Comparison of ENCODE assay signal across 11 cellular contexts in genomic region chr22:27213291-27213690, GRCh38.
DNase-seq lines count a peak whose midpoint lies in the region; ATAC-seq and TF ChIP-seq lines count a peak whose summit lies in the region.
"Had no signal": no experiment of that assay in that cellular context is flagged by ENCODE, and none has a peak within 500 bp of the region (broad histone marks: within the 10 kb centered on the region; RNA-seq: fewer than 3 reads in every experiment).

No MANE protein-coding gene starts in this region.

- TF ChIP-seq POLR2A in heart left ventricle (IDR thresholded peaks at IDR 0.05) (no peak), esophagus squamous epithelium (IDR thresholded peaks at IDR 0.05) (no peak)

- H3K36me3 ChIP-seq in heart left ventricle, result no peaks in the 10 kb centered on the region
- H3K36me3 ChIP-seq in esophagus squamous epithelium, result no peaks in the 10 kb centered on the region
- H3K36me3 ChIP-seq in psoas muscle (ENCODE audit: insufficient read depth in 1 of 2, low read depth in 1 of 2), result no peaks in the 10 kb centered on the region
- no peaks in the 10 kb centered on the region for H3K36me3 ChIP-seq in aorta (ENCODE audit: control insufficient read depth in 1 of 2, insufficient read depth in 2 of 2, low read length in 1 of 2)

- ATAC-seq in heart left ventricle (no peak), Right ventricle myocardium inferior (no peak), psoas muscle (no peak), aorta (ENCODE audit: low FRiP score) (peak; percentile 4), foreskin keratinocyte (no peak)

- no peak for TF ChIP-seq CTCF in heart left ventricle (IDR thresholded peaks at IDR 0.05)
- no peak for TF ChIP-seq CTCF in esophagus squamous epithelium (IDR thresholded peaks at IDR 0.05)
- TF ChIP-seq CTCF in psoas muscle (IDR thresholded peaks at IDR 0.05), result no peak
- no peak for TF ChIP-seq CTCF in foreskin keratinocyte (conservative IDR thresholded peaks at IDR 0.05)

- peaks cover 0 to 13% (median 0%) of the 10 kb centered on the region in 12 donors for H3K9me3 ChIP-seq in heart left ventricle
- H3K9me3 ChIP-seq in esophagus squamous epithelium, result no peaks in the 10 kb centered on the region
- H3K9me3 ChIP-seq in psoas muscle, result no peaks in the 10 kb centered on the region
- no peaks in the 10 kb centered on the region for H3K9me3 ChIP-seq in aorta (ENCODE audit: control insufficient read depth, low read length)

- DNase-seq in heart left ventricle (no peak), Right ventricle myocardium inferior (ENCODE audit: missing footprints) (no peak), esophagus squamous epithelium (lab: John Stamatoyannopoulos, UW) (no peak), psoas muscle (no peak), aorta (no peak), germinal center (ENCODE audit: low spot score) (no peak), foreskin keratinocyte (no peak), GM03348 (ENCODE audit: low spot score) (no peak)
- DNase-seq: activated T-cell treated with anti-CD3 and anti-CD28 coated beads, Interleukin-2, amount 50 U/mL, for 1 hour; hypothalamus had no signal

- H3K4me1 ChIP-seq in heart left ventricle (peaks cover 0 to 40% (median 11%) of the 10 kb centered on the region in 12 donors), esophagus squamous epithelium (peaks cover 13 to 33% (median 22%) of the 10 kb centered on the region in 3 donors), psoas muscle (no peaks in the 10 kb centered on the region), aorta (ENCODE audit: control insufficient read depth in 1 of 2, insufficient read depth in 2 of 2, low read length in 2 of 2) (peaks cover 2 to 4% of the 10 kb centered on the region in 2 donors), foreskin keratinocyte (peaks cover 11% of the 10 kb centered on the region)
- H3K4me1 ChIP-seq: parathyroid adenoma had no signal

- 76 to 83% (median 77%) methylated on average over 4 of the region's 4 CpGs for WGBS in heart left ventricle, 4 donors
- WGBS in esophagus squamous epithelium, 2 donors, result 53% methylated on average over 3 of the region's 4 CpGs; no CpG with 5 or more reads in 1 of the 2 donors
- WGBS in psoas muscle, 3 donors, result 79 to 88% (median 81%) methylated on average over 4 of the region's 4 CpGs
- 65 to 71% methylated on average over 4 of the region's 4 CpGs for WGBS in aorta, 2 donors

- H3K27me3 ChIP-seq in heart left ventricle (peaks cover 0 to 24% (median 0%) of the 10 kb centered on the region in 9 donors), esophagus squamous epithelium (peaks cover 0 to 2% (median 0%) of the 10 kb centered on the region in 4 donors), psoas muscle (ENCODE audit: insufficient read depth in 3 of 3, low read length in 2 of 3) (peaks cover 0 to 44% (median 5%) of the 10 kb centered on the region in 3 donors), aorta (ENCODE audit: control insufficient read depth in 1 of 2, insufficient read depth in 2 of 2, low read length in 1 of 2) (no peaks in the 10 kb centered on the region), foreskin keratinocyte (no peaks in the 10 kb centered on the region)

- no peak overlapping the region for H3K4me3 ChIP-seq in heart left ventricle
- no peak overlapping the region for H3K4me3 ChIP-seq in esophagus squamous epithelium
- no peak overlapping the region for H3K4me3 ChIP-seq in psoas muscle
- H3K4me3 ChIP-seq in aorta (ENCODE audit: low read length in 2 of 2), result no peak overlapping the region

- H3K27ac ChIP-seq in heart left ventricle (peak overlapping the region; percentile 23 to 81 (median 66)), esophagus squamous epithelium (peak overlapping the region; percentile 19 to 81 (median 76)), psoas muscle (peak overlapping the region; percentile 48), aorta (ENCODE audit: low read depth in 1 of 2, low read length in 2 of 2) (peak overlapping the region; percentile 1 to 91), foreskin keratinocyte (no peak overlapping the region)
- H3K27ac ChIP-seq: parathyroid adenoma had no signal

- intact Hi-C loops in heart left ventricle (cut with DNase I), result loop anchor here in 1 of 10 donors (10.0 kb wide), 1 partner anchor 108 kb away; no protein-coding TSS in a partner anchor
- intact Hi-C loops in Right ventricle myocardium inferior (cut with DNase I), result loop anchor here (10.0 kb wide), 1 partner anchor 108 kb away; no protein-coding TSS in a partner anchor
- intact Hi-C loops in esophagus squamous epithelium (cut with DNase I), result no loop called here
- intact Hi-C loops in psoas muscle (cut with DNase I), result no loop called here
- intact Hi-C loops in aorta (cut with DNase I), result loop anchor here in 1 of 2 donors (5.0 kb wide), 1 partner anchor 106 kb away; no protein-coding TSS in a partner anchor
